In the genomic region with DNA sequence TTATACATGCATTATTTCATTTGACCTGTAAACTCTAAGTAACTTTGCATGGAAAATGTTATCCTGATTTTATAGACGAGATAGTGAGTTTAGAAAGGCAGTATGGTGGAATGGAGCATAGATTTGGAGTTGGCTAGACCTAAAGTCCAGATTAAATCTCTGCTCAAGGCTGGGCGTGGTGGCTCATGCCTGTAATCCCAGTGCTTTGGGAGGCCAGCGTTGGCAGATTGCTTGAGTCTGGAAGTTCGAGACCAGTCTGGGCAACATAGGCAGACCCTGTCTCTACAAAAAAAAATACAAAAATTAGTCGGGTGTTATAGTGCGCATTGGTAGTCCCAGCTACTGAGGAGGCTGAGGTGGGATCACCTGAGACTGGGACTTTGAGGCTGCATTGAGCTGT, we compare ENCODE assay signal across 26 cellular contexts. TPM values are rescaled to one million over a fixed set of nuclear protein-coding genes. Genes with fewer than 3 reads are reported as not detected.
A peak's percentile ranks its signal among the peaks of the same experiment; 100 is the strongest.
DNase-seq lines count a peak whose midpoint lies in the region; ATAC-seq, FAIRE-seq and TF ChIP-seq lines count a peak whose summit lies in the region.
"Had no signal": no experiment of that assay in that cellular context is flagged by ENCODE, and none has a peak within 500 bp of the region (broad histone marks: within the 10 kb centered on the region; RNA-seq: fewer than 3 reads in every experiment).

No MANE protein-coding gene starts in this region.

- no peaks in the 10 kb centered on the region for H3K27me3 Mint-ChIP-seq in CD4-positive, CD25-positive, alpha-beta regulatory T cell
- no peaks in the 10 kb centered on the region for H3K27me3 Mint-ChIP-seq in activated T-helper 17 cell treated with anti-CD3 and anti-CD28 coated beads, Interleukin-2, amount 50 U/mL, for 72 hours
- H3K27me3 Mint-ChIP-seq: activated CD4-positive, alpha-beta memory T cell treated with anti-CD3 and anti-CD28 coated beads, Interleukin-2, amount 10 ng/mL, durations not matched to agents 7 days and 5 days; naive B cell; stimulated activated naive CD8-positive, alpha-beta T cell treated with anti-CD3 and anti-CD28 coated beads, Interleukin-15, amount 100 ng/mL, for 72 hours had no signal

- intact Hi-C loops in psoas muscle (cut with DNase I): no loop called here

- FAIRE-seq in GM12892 (lab: Jason Lieb, UNC): no peak
- FAIRE-seq: astrocyte, RCC 7860, TTC549 had no signal

- H3K4me3 ChIP-seq in CD4-positive, CD25-positive, alpha-beta regulatory T cell (ENCODE audit: low read depth, low read length): no peak overlapping the region
- H3K4me3 ChIP-seq in psoas muscle: peak overlapping the region; percentile 4
- H3K4me3 ChIP-seq: gastroesophageal sphincter, skin epidermis had no signal

- H3K27me3 ChIP-seq in CD4-positive, CD25-positive, alpha-beta regulatory T cell (ENCODE audit: control insufficient read depth, insufficient read depth, low read length): no peaks in the 10 kb centered on the region
- H3K27me3 ChIP-seq in psoas muscle (ENCODE audit: insufficient read depth in 3 of 3, low read length in 2 of 3): no peaks in the 10 kb centered on the region
- H3K27me3 ChIP-seq: gastroesophageal sphincter, tibial nerve had no signal

- H3K9me3 Mint-ChIP-seq in CD4-positive, CD25-positive, alpha-beta regulatory T cell: no peaks in the 10 kb centered on the region
- H3K9me3 Mint-ChIP-seq in activated T-helper 17 cell treated with anti-CD3 and anti-CD28 coated beads, Interleukin-2, amount 50 U/mL, for 72 hours: no peaks in the 10 kb centered on the region
- H3K9me3 Mint-ChIP-seq: activated CD4-positive, alpha-beta memory T cell treated with anti-CD3 and anti-CD28 coated beads, Interleukin-2, amount 10 ng/mL, durations not matched to agents 7 days and 5 days; naive B cell; stimulated activated naive CD8-positive, alpha-beta T cell treated with anti-CD3 and anti-CD28 coated beads, Interleukin-15, amount 100 ng/mL, for 72 hours had no signal

- no peak for DNase-seq in CD4-positive, CD25-positive, alpha-beta regulatory T cell
- DNase-seq in GM12892 (ENCODE audit: insufficient read length) (no peak), psoas muscle (no peak), OCI-M1 (lab: John Stamatoyannopoulos, UW) (no peak), caudate nucleus (lab: John Stamatoyannopoulos, UW) (no peak)
- DNase-seq: activated CD4-positive, alpha-beta memory T cell treated with anti-CD3 and anti-CD28 coated beads, Interleukin-2, amount 10 ng/mL, durations not matched to agents 7 days and 5 days; activated CD4-positive, CD25-positive, alpha-beta regulatory T cell treated with anti-CD3 and anti-CD28 coated beads, Interleukin-2, amount 50 U/mL, for 72 hours; activated effector memory CD4-positive, alpha-beta T cell treated with Interleukin-2 at 50 U/mL for 16 hours; dermis blood vessel endothelial cell; H7; hippocampal formation; naive B cell; NCI-H1092 treated with DMSO at 0.1 percent for 48 hours; NCI-H1930; NCI-H526 treated with DMSO at 0.1 percent for 48 hours; stimulated activated naive CD8-positive, alpha-beta T cell treated with anti-CD3 and anti-CD28 coated beads, Interleukin-15, amount 100 ng/mL, for 72 hours; T-helper 1 cell had no signal

- H3K27ac ChIP-seq in CD4-positive, CD25-positive, alpha-beta regulatory T cell (ENCODE audit: insufficient read depth, low read length, poor library complexity, severe bottlenecking): no peak overlapping the region
- H3K27ac ChIP-seq in psoas muscle (no peak overlapping the region), caudate nucleus (ENCODE audit: low read depth, low read length) (no peak overlapping the region)
- H3K27ac ChIP-seq: skin epidermis had no signal

- peaks cover 70% of the 10 kb centered on the region for H3K4me1 ChIP-seq in CD4-positive, CD25-positive, alpha-beta regulatory T cell (ENCODE audit: control insufficient read depth, insufficient read depth, low read length, poor library complexity, severe bottlenecking)
- H3K4me1 ChIP-seq in psoas muscle: peaks cover 76% of the 10 kb centered on the region

- ATAC-seq in CD4-positive, CD25-positive, alpha-beta regulatory T cell (ENCODE audit: low read depth in 2 of 2): no peak
- no peak for ATAC-seq in activated T-helper 17 cell treated with anti-CD3 and anti-CD28 coated beads, Interleukin-2, amount 50 U/mL, for 72 hours (replicated peaks)
- ATAC-seq in psoas muscle (no peak), esophagus mucosa (no peak), GM18861 (IDR thresholded peaks at IDR 0.05; ENCODE audit: unreplicated experiment) (no peak)
- ATAC-seq: gastroesophageal sphincter; stimulated activated naive CD8-positive, alpha-beta T cell treated with anti-CD3 and anti-CD28 coated beads, Interleukin-15, amount 100 ng/mL, for 72 hours had no signal

- H3K27ac Mint-ChIP-seq in CD4-positive, CD25-positive, alpha-beta regulatory T cell: peak overlapping the region in 2 of 3 donors; percentile 10 to 52
- H3K27ac Mint-ChIP-seq in activated T-helper 17 cell treated with anti-CD3 and anti-CD28 coated beads, Interleukin-2, amount 50 U/mL, for 72 hours: no peak overlapping the region
- H3K27ac Mint-ChIP-seq: activated CD4-positive, alpha-beta memory T cell treated with anti-CD3 and anti-CD28 coated beads, Interleukin-2, amount 10 ng/mL, durations not matched to agents 7 days and 5 days; stimulated activated naive CD8-positive, alpha-beta T cell treated with anti-CD3 and anti-CD28 coated beads, Interleukin-15, amount 100 ng/mL, for 72 hours had no signal

- peaks cover 50 to 82% (median 67%) of the 10 kb centered on the region in 4 donors for H3K4me1 Mint-ChIP-seq in CD4-positive, CD25-positive, alpha-beta regulatory T cell
- peaks cover 19% of the 10 kb centered on the region for H3K4me1 Mint-ChIP-seq in activated T-helper 17 cell treated with anti-CD3 and anti-CD28 coated beads, Interleukin-2, amount 50 U/mL, for 72 hours

- no peaks in the 10 kb centered on the region for H3K9me3 ChIP-seq in CD4-positive, CD25-positive, alpha-beta regulatory T cell (ENCODE audit: control insufficient read depth in 2 of 2, low read length in 2 of 2)
- H3K9me3 ChIP-seq in psoas muscle: no peaks in the 10 kb centered on the region
- H3K9me3 ChIP-seq: gastroesophageal sphincter, tibial nerve had no signal

- TF ChIP-seq POLR2A in GM12892 (IDR thresholded peaks at IDR 0.05; ENCODE audit: low read depth, low read length): peak; percentile 36; the same call in 1 of the 2 replicates

- no peak for TF ChIP-seq CTCF in psoas muscle (IDR thresholded peaks at IDR 0.05)

- H3K36me3 Mint-ChIP-seq in CD4-positive, CD25-positive, alpha-beta regulatory T cell: peaks cover 14% of the 10 kb centered on the region
- H3K36me3 Mint-ChIP-seq in activated T-helper 17 cell treated with anti-CD3 and anti-CD28 coated beads, Interleukin-2, amount 50 U/mL, for 72 hours (ENCODE audit: low read depth): peaks cover 44% of the 10 kb centered on the region

- whole genome bisulfite sequencing in psoas muscle, 3 donors: 95 to 98% (median 97%) methylated on average over 6 of the region's 6 CpGs

- peak overlapping the region in 3 of 4 donors; percentile 15 to 71 (median 68) for H3K4me3 Mint-ChIP-seq in CD4-positive, CD25-positive, alpha-beta regulatory T cell
- peak overlapping the region; percentile 11 for H3K4me3 Mint-ChIP-seq in activated T-helper 17 cell treated with anti-CD3 and anti-CD28 coated beads, Interleukin-2, amount 50 U/mL, for 72 hours
- H3K4me3 Mint-ChIP-seq: activated CD4-positive, alpha-beta memory T cell treated with anti-CD3 and anti-CD28 coated beads, Interleukin-2, amount 10 ng/mL, durations not matched to agents 7 days and 5 days; stimulated activated naive CD8-positive, alpha-beta T cell treated with anti-CD3 and anti-CD28 coated beads, Interleukin-15, amount 100 ng/mL, for 72 hours had no signal

- no peaks in the 10 kb centered on the region for H3K36me3 ChIP-seq in CD4-positive, CD25-positive, alpha-beta regulatory T cell (ENCODE audit: control insufficient read depth, insufficient read depth, low read length)
- H3K36me3 ChIP-seq in psoas muscle (ENCODE audit: insufficient read depth in 1 of 2, low read depth in 1 of 2): peaks cover 0 to 4% of the 10 kb centered on the region in 2 donors
- H3K36me3 ChIP-seq: gastroesophageal sphincter, tibial nerve had no signal

RNA-seq across cellular contexts. Expression of a gene that starts 9.4 kb away (rescaled TPM):
- 99.2 TPM for total RNA-seq in CD4-positive, CD25-positive, alpha-beta regulatory T cell
- 10 to 100 TPM; 25.9 to 31.2 (median 28.5) TPM for polyA plus RNA-seq in CD4-positive, CD25-positive, alpha-beta regulatory T cell
- polyA plus RNA-seq in GM12892 (2012; ENCODE audit: missing spikeins): 101 TPM
- 10 to 100 TPM; 64.2 to 65.8 TPM for total RNA-seq in activated T-helper 17 cell treated with anti-CD3 and anti-CD28 coated beads, Interleukin-2, amount 50 U/mL, for 72 hours
- total RNA-seq in psoas muscle (10 to 100 TPM; 29.8 to 51.9 (median 42.4) TPM), esophagus mucosa (77.0 TPM)
- 10 to 100 TPM; 13.7 to 28.3 (median 14.6) TPM for polyA plus RNA-seq in psoas muscle

RNA-seq across cellular contexts. Expression of a gene that starts 9.5 kb away (rescaled TPM):
- total RNA-seq in CD4-positive, CD25-positive, alpha-beta regulatory T cell: 0.54 TPM
- under 1 TPM; 0.05 to 0.67 (median 0.17) TPM for polyA plus RNA-seq in CD4-positive, CD25-positive, alpha-beta regulatory T cell
- 2.0 TPM for polyA plus RNA-seq in GM12892 (2012; ENCODE audit: missing spikeins)
- total RNA-seq in activated T-helper 17 cell treated with anti-CD3 and anti-CD28 coated beads, Interleukin-2, amount 50 U/mL, for 72 hours: under 1 TPM; 0.45 to 0.78 TPM
- under 1 TPM; 0.22 to 0.43 (median 0.35) TPM for total RNA-seq in psoas muscle
- under 1 TPM; 0.07 to 0.96 (median 0.14) TPM for polyA plus RNA-seq in psoas muscle
- total RNA-seq in esophagus mucosa: 0.60 TPM

RNA-seq across cellular contexts. Expression of a gene that starts 54.8 kb away (rescaled TPM):
- 33.1 TPM for total RNA-seq in CD4-positive, CD25-positive, alpha-beta regulatory T cell
- polyA plus RNA-seq in CD4-positive, CD25-positive, alpha-beta regulatory T cell: 10 to 100 TPM; 31.5 to 50.1 (median 38.8) TPM
- polyA plus RNA-seq in GM12892 (2012; ENCODE audit: missing spikeins): 33.6 TPM
- total RNA-seq in activated T-helper 17 cell treated with anti-CD3 and anti-CD28 coated beads, Interleukin-2, amount 50 U/mL, for 72 hours: 10 to 100 TPM; 31.2 to 45.9 TPM
- total RNA-seq in psoas muscle (10 to 100 TPM; 38.6 to 84.6 (median 52.6) TPM), esophagus mucosa (26.3 TPM)
- polyA plus RNA-seq in psoas muscle: 10 to 100 TPM; 43.7 to 73.5 (median 58.5) TPM
